10 cellular contexts compared by ENCODE assay signal in genomic region chr2:212535963-212536362, GRCh38. TPM values are rescaled to one million over a fixed set of nuclear protein-coding genes. Genes with fewer than 3 reads are reported as not detected.
DNase-seq lines count a peak whose midpoint lies in the region; ATAC-seq and TF ChIP-seq lines count a peak whose summit lies in the region.
"Had no signal": no experiment of that assay in that cellular context is flagged by ENCODE, and none has a peak within 500 bp of the region (broad histone marks: within the 10 kb centered on the region; RNA-seq: fewer than 3 reads in every experiment).

No MANE protein-coding gene starts in this region.

- H3K36me3 ChIP-seq in HAP-1 (replicated peaks) (no peaks in the 10 kb centered on the region), adipocyte (ENCODE audit: control insufficient read depth, insufficient read depth, low read length, severe bottlenecking) (no peaks in the 10 kb centered on the region), iPS-20b (ENCODE audit: insufficient read depth, low read depth, low read length) (no peaks in the 10 kb centered on the region), smooth muscle cell (ENCODE audit: low read depth) (no peaks in the 10 kb centered on the region)

- H2AFZ ChIP-seq in smooth muscle cell (ENCODE audit: low read depth), result peak overlapping the region; percentile 90

- DNase-seq in HAP-1 (ENCODE audit: low spot score in 2 of 2) (peak in 1 of 2 experiments; percentile 48), adipocyte (ENCODE audit: low read depth) (no peak), smooth muscle cell (lab: John Stamatoyannopoulos, UW; ENCODE audit: unreplicated experiment) (no peak), GM13977 (ENCODE audit: low spot score) (no peak)
- no peak for DNase-seq in stimulated activated CD4-positive, alpha-beta T cell treated with anti-CD3 and anti-CD28 coated beads, Interleukin-2, amount 100 ng/mL, for 24 hours
- no peak for DNase-seq in activated CD4-positive, alpha-beta T cell treated with anti-CD3 and anti-CD28 coated beads for 4 hours
- DNase-seq: activated B cell treated with CpG ODN at 0.5 μM for 24 hours had no signal

- H3K79me2 ChIP-seq in smooth muscle cell (ENCODE audit: low read depth), result no peaks in the 10 kb centered on the region

- H3F3A ChIP-seq in smooth muscle cell (ENCODE audit: low read depth), result peaks cover 13% of the 10 kb centered on the region

- no peak overlapping the region for H3K27ac ChIP-seq in iPS-20b (ENCODE audit: low read length)
- H3K27ac ChIP-seq in smooth muscle cell (ENCODE audit: low read depth), result no peak overlapping the region
- H3K27ac ChIP-seq: skin epidermis had no signal

- in situ Hi-C loops in HAP-1 (cut with MboI; ENCODE audit: low sequenced_read_pairs), result no loop called here
- in situ Hi-C loops in GM13977 (cut with MboI; ENCODE audit: low pct_unique_long_range_greater_than_20kb, low sequenced_read_pairs, unreplicated experiment), result no loop called here

- H3K9ac ChIP-seq in adipocyte (ENCODE audit: low read length), result no peak overlapping the region
- peak overlapping the region; percentile 26; the same call in 1 of the 2 replicates for H3K9ac ChIP-seq in iPS-20b (ENCODE audit: low read depth, low read length)
- H3K9ac ChIP-seq in smooth muscle cell (ENCODE audit: low read depth), result no peak overlapping the region

- no peaks in the 10 kb centered on the region for H3K9me3 ChIP-seq in HAP-1
- H3K9me3 ChIP-seq in adipocyte (ENCODE audit: control insufficient read depth, low read length), result no peaks in the 10 kb centered on the region
- H3K9me3 ChIP-seq in iPS-20b (ENCODE audit: insufficient read depth, low read depth, low read length), result no peaks in the 10 kb centered on the region
- no peaks in the 10 kb centered on the region for H3K9me3 ChIP-seq in smooth muscle cell (replicated peaks; ENCODE audit: low read depth)

- no peak for ATAC-seq in HG02852 (IDR thresholded peaks at IDR 0.05; ENCODE audit: unreplicated experiment)

- TF ChIP-seq CTCF in smooth muscle cell (IDR thresholded peaks at IDR 0.05; ENCODE audit: borderline replicate concordance, insufficient read depth, poor library complexity, severe bottlenecking) (no peak), GM13977 (IDR thresholded peaks at IDR 0.05; ENCODE audit: extremely low read depth, insufficient read depth, missing control alignments) (no peak)

- 9% methylated on average over 12 of the region's 12 CpGs for WGBS in smooth muscle cell (ENCODE audit: low lambda C conversion rate)

- H3K27me3 ChIP-seq in HAP-1 (ENCODE audit: low read depth) (no peaks in the 10 kb centered on the region), adipocyte (replicated peaks; ENCODE audit: control insufficient read depth, insufficient read depth, low read length) (peaks cover 6% of the 10 kb centered on the region), iPS-20b (ENCODE audit: insufficient read depth, low read length) (peaks cover 73% of the 10 kb centered on the region), smooth muscle cell (ENCODE audit: low read depth) (peaks cover 61% of the 10 kb centered on the region)

- H3K4me1 ChIP-seq in HAP-1 (peaks cover 18% of the 10 kb centered on the region), adipocyte (ENCODE audit: control insufficient read depth, insufficient read depth, low read length) (peaks cover 10% of the 10 kb centered on the region), iPS-20b (ENCODE audit: insufficient read depth, low read length) (peaks cover 12% of the 10 kb centered on the region; the same call in 1 of the 2 replicates), smooth muscle cell (ENCODE audit: low read depth) (peaks cover 25% of the 10 kb centered on the region)

- peaks cover 5% of the 10 kb centered on the region for H4K20me1 ChIP-seq in smooth muscle cell (ENCODE audit: low read depth)

- H3K4me2 ChIP-seq in smooth muscle cell, result peak overlapping the region; percentile 99

- H3K4me3 ChIP-seq in HAP-1 (peak overlapping the region; percentile 49), adipocyte (ENCODE audit: low read length) (peak overlapping the region; percentile 86), iPS-20b (ENCODE audit: low read length) (peak overlapping the region; percentile 79), smooth muscle cell (peak overlapping the region; percentile 75)

RNA-seq across cellular contexts. Expression of gene ERBB4, which starts 2.6 kb away (rescaled TPM):
- total RNA-seq in smooth muscle cell, result 0.13 and 0.67 TPM in 2 replicates
- polyA plus RNA-seq in smooth muscle cell, result 0.24 TPM in 1 of 2 replicates, not detected in the other
- total RNA-seq: activated B cell treated with CpG ODN at 0.5 μM for 24 hours had no signal
